Comparison of ENCODE assay signal across 8 cellular contexts in the genomic region with DNA sequence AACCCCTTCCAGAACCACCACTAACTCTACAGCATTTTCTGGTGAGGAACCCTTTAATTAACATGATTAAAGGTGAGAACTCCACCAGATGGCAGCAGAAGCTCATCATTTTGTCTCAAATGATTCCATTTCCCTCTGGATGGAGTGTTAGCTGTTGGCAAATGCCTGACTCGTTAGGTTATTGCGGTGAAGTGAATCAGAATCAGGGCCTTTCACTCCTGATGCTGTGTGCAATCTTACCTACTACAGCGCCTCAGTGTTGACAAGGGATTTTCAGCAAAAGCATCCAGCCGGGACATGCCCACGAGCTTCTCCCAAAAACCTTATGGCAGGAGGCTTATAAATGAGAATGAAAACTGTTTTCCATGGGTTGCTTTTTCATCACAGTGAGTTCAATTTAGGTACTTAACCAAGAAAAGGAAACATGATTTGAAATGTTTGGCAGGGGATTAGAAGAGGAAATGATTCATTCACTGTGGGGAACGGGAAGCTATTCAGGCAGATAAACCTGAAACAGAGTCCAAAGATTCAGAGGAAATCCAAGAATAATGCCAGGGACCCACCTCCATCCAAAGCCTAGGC. TPM values are rescaled to one million over a fixed set of nuclear protein-coding genes. Genes with fewer than 3 reads are reported as not detected.
A peak's percentile ranks its signal among the peaks of the same experiment; 100 is the strongest.
DNase-seq lines count a peak whose midpoint lies in the region; ATAC-seq, FAIRE-seq and TF ChIP-seq lines count a peak whose summit lies in the region.

No MANE protein-coding gene starts in this region.

- TF ChIP-seq POLR2A in GM12891 (IDR thresholded peaks at IDR 0.05; ENCODE audit: low read depth, low read length), result no peak

- no peak for DNase-seq in GM12891 (ENCODE audit: insufficient read length, low spot score)
- peak; percentile 10 for DNase-seq in NCI-H146 treated with DMSO at 0.1 percent for 48 hours (lab: John Stamatoyannopoulos, UW; ENCODE audit: unreplicated experiment)
- DNase-seq in T-helper 2 cell, result peak in 3 of 5 experiments; percentile 8 to 52 (median 32)
- DNase-seq in cardiac fibroblast (ENCODE audit: low read depth in 2 of 2), result peak; percentile 90 to 97
- DNase-seq in stimulated activated CD4-positive, alpha-beta T cell treated with anti-CD3 and anti-CD28 coated beads, Interleukin-12 subunit alpha, Interleukin-12 subunit beta, amount 100 ng/mL, for 4 hours, result peak; percentile 15

- peak overlapping the region; percentile 78 for H3K27ac ChIP-seq in ACC112 (ENCODE audit: low read depth, low read length)

- peak; percentile 24 for TF ChIP-seq CTCF in cardiac fibroblast (IDR thresholded peaks at IDR 0.05; ENCODE audit: low read depth, low read length)

- no peaks in the 10 kb centered on the region for H3K79me2 ChIP-seq in ACC112 (ENCODE audit: control insufficient read depth, insufficient read depth, low read length, unreplicated experiment)

- no peak overlapping the region for H2AFZ ChIP-seq in ACC112 (ENCODE audit: low read length, unreplicated experiment)

- peak overlapping the region; percentile 70 for H3K4me3 ChIP-seq in ACC112 (ENCODE audit: low read depth, low read length)
- peak overlapping the region; percentile 14 to 27 for H3K4me3 ChIP-seq in cardiac fibroblast (replicated peaks in 1 of 2; ENCODE audit: low read depth in 2 of 2, low read length in 2 of 2)

- FAIRE-seq in GM12891 (lab: Jason Lieb, UNC) (peak; percentile 88), islet of Langerhans (lab: Jason Lieb, UNC) (peak; percentile 98)

- H3K36me3 ChIP-seq in ACC112 (ENCODE audit: insufficient read depth, low read length), result no peaks in the 10 kb centered on the region

- ATAC-seq in HG03039 (IDR thresholded peaks at IDR 0.05; ENCODE audit: unreplicated experiment), result no peak

- H3K4me1 ChIP-seq in ACC112 (ENCODE audit: control insufficient read depth, insufficient read depth, low read length, unreplicated experiment), result peaks cover 14% of the 10 kb centered on the region

- H3K27me3 ChIP-seq in ACC112 (ENCODE audit: insufficient read depth, low read length), result no peaks in the 10 kb centered on the region

TF ChIP-seq in GM12891, 5 proteins besides CTCF, POLR2A, EP300 and RAD21:
- TF ChIP-seq SPI1 (IDR thresholded peaks at IDR 0.05; ENCODE audit: low read depth, low read length) (0 out of 2 replicates have a peak, but pooled peaks have one; percentile 9), PAX5 (IDR thresholded peaks at IDR 0.05; ENCODE audit: insufficient read depth, low read length, severe bottlenecking) (no peak)

RNA-seq across cellular contexts. Expression of a gene that starts 48.0 kb away (rescaled TPM):
- 35.1 TPM for polyA plus RNA-seq in GM12891 (2012; ENCODE audit: low read depth, missing spikeins)
